1 cellular context compared by ENCODE assay signal in genomic region chr20:8788275-8788674, GRCh38.
TF ChIP-seq lines count a peak whose summit lies in the region.

No MANE protein-coding gene starts in this region.

TF ChIP-seq in A549, 52 proteins besides CTCF, POLR2A, EP300 and RAD21:
- TF ChIP-seq PBX3 (IDR thresholded peaks at IDR 0.05) (no peak), MAFK (IDR thresholded peaks at IDR 0.05; ENCODE audit: partially characterized antibody) (no peak), ATOH8 (CRISPR knock-in tag; IDR thresholded peaks at IDR 0.05; ENCODE audit: low read depth) (no peak), HES2 (IDR thresholded peaks at IDR 0.05) (no peak), MYC (IDR thresholded peaks at IDR 0.05; ENCODE audit: borderline replicate concordance, low read length) (no peak), FOSB (CRISPR knock-in tag; IDR thresholded peaks at IDR 0.05) (no peak), ZSCAN20 (CRISPR knock-in tag; IDR thresholded peaks at IDR 0.05) (no peak), KDM5A (IDR thresholded peaks at IDR 0.05) (no peak), POLR2AphosphoS2 (conservative IDR thresholded peaks at IDR 0.05; ENCODE audit: low read length) (no peak), REST (IDR thresholded peaks at IDR 0.05) (no peak), ZC3H11A (IDR thresholded peaks at IDR 0.05) (no peak), ESRRA (IDR thresholded peaks at IDR 0.05; ENCODE audit: borderline replicate concordance, low read length) (no peak), BCL3 (IDR thresholded peaks at IDR 0.05) (no peak), CBX2 (IDR thresholded peaks at IDR 0.05; ENCODE audit: borderline replicate concordance, low read depth) (no peak), TFCP2L1 (CRISPR knock-in tag; IDR thresholded peaks at IDR 0.05) (no peak), CEBPB (IDR thresholded peaks at IDR 0.05) (no peak), RCOR1 (IDR thresholded peaks at IDR 0.05; ENCODE audit: low read depth, low read length) (no peak), HOXB13 (CRISPR knock-in tag; IDR thresholded peaks at IDR 0.05; ENCODE audit: low read depth) (no peak)
